In genomic region chr20:24755411-24755922, GRCh38 we compare ENCODE assay signal across 14 cellular contexts.
DNase-seq lines count a peak whose midpoint lies in the region; ATAC-seq and TF ChIP-seq lines count a peak whose summit lies in the region.
"Had no signal": no experiment of that assay in that cellular context is flagged by ENCODE, and none has a peak within 500 bp of the region (broad histone marks: within the 10 kb centered on the region; RNA-seq: fewer than 3 reads in every experiment).

No MANE protein-coding gene starts in this region.

- WGBS in liver, result 48% methylated on average over 4 of the region's 4 CpGs

- H3K9me2 ChIP-seq in MM.1S (replicated peaks; ENCODE audit: insufficient read depth, low read length), result no peaks in the 10 kb centered on the region

- H3K4me1 ChIP-seq in liver (ENCODE audit: control insufficient read depth in 4 of 4, insufficient read depth in 4 of 4, low read length in 3 of 4), result peaks cover 0 to 11% (median 9%) of the 10 kb centered on the region in 4 donors
- no peaks in the 10 kb centered on the region for H3K4me1 ChIP-seq in MM.1S (ENCODE audit: low read length)

- H4K20me1 ChIP-seq in MM.1S (ENCODE audit: insufficient read depth, low read length), result no peaks in the 10 kb centered on the region

- no peaks in the 10 kb centered on the region for H3F3A ChIP-seq in MM.1S (ENCODE audit: insufficient read depth, low read length)

- peaks cover 0 to 2% (median under 1%) of the 10 kb centered on the region in 4 donors for H3K9me3 ChIP-seq in liver (ENCODE audit: control insufficient read depth in 4 of 4, low read length in 3 of 4)
- no peaks in the 10 kb centered on the region for H3K9me3 ChIP-seq in MM.1S (replicated peaks; ENCODE audit: insufficient read depth, low read length)

- no peaks in the 10 kb centered on the region for H3K36me3 ChIP-seq in liver (ENCODE audit: control insufficient read depth in 4 of 4, insufficient read depth in 3 of 4, low read depth in 1 of 4, low read length in 3 of 4)
- no peaks in the 10 kb centered on the region for H3K36me3 ChIP-seq in MM.1S (replicated peaks; ENCODE audit: insufficient read depth, low read length)

- no peak for ATAC-seq in GM18909 (IDR thresholded peaks at IDR 0.05; ENCODE audit: poor library complexity, unreplicated experiment)

- TF ChIP-seq CTCF in astrocyte of the cerebellum (IDR thresholded peaks at IDR 0.05; ENCODE audit: low read depth, low read length, missing control alignments), result no peak
- no peak for TF ChIP-seq CTCF in liver (IDR thresholded peaks at IDR 0.05; ENCODE audit: low read depth, low read length, missing input control)
- no peak for TF ChIP-seq CTCF in MM.1S (IDR thresholded peaks at IDR 0.05; ENCODE audit: low read length)

- H3K27me3 ChIP-seq in liver (ENCODE audit: control insufficient read depth in 4 of 4, insufficient read depth in 4 of 4, low read length in 3 of 4), result no peaks in the 10 kb centered on the region
- H3K27me3 ChIP-seq in MM.1S (replicated peaks; ENCODE audit: insufficient read depth, low read length), result no peaks in the 10 kb centered on the region

- in situ Hi-C loops in astrocyte of the cerebellum (cut with HindIII; ENCODE audit: low sequenced_read_pairs), result no loop called here

- H3K9ac ChIP-seq in liver (ENCODE audit: low read depth in 1 of 2, low read length in 2 of 2) (no peak overlapping the region), MM.1S (ENCODE audit: low read length) (no peak overlapping the region)

- no peak overlapping the region for H2AFZ ChIP-seq in MM.1S (ENCODE audit: low read length)

- TF ChIP-seq RAD21 in Ishikawa (IDR thresholded peaks at IDR 0.05; ENCODE audit: low read depth) (no peak), liver (IDR thresholded peaks at IDR 0.05) (peak; percentile 49 to 51)

- no peak overlapping the region for H3K4me2 ChIP-seq in MM.1S (ENCODE audit: low read depth, low read length)

- H3K27ac ChIP-seq in liver (ENCODE audit: low read depth in 1 of 2, low read length in 2 of 2) (peak overlapping the region; percentile 25 to 39), MM.1S (ENCODE audit: low read length) (no peak overlapping the region)

- H3K79me2 ChIP-seq in MM.1S (ENCODE audit: low read length), result no peaks in the 10 kb centered on the region

- DNase-seq in astrocyte of the cerebellum (ENCODE audit: low read depth) (peak; percentile 70), stromal cell of bone marrow (ENCODE audit: low read depth) (peak; percentile 13), MM.1S (no peak)
- no peak for DNase-seq in activated CD4-positive, alpha-beta T cell treated with anti-CD3 and anti-CD28 coated beads, Interleukin-2, amount 50 U/mL, for 48 hours
- DNase-seq: activated CD4-positive, alpha-beta memory T cell treated with anti-CD3 and anti-CD28 coated beads for 36 hours; aorta; effector CD8-positive, alpha-beta T cell; KBM-7; NCI-H2081; NK-92 treated with Interleukin-12 subunit alpha and Interleukin-12 subunit beta, amount 100 ng/mL, for 24 hours; stimulated activated CD4-positive, alpha-beta T cell treated with anti-CD3 and anti-CD28 coated beads, Interleukin-2, amount 100 ng/mL, for 48 hours had no signal

- H3K4me3 ChIP-seq in astrocyte of the cerebellum (ENCODE audit: low read depth, low read length) (no peak overlapping the region), liver (ENCODE audit: low read depth in 1 of 3, low read length in 3 of 3) (no peak overlapping the region), MM.1S (ENCODE audit: low read length) (no peak overlapping the region)

- TF ChIP-seq EP300 in Ishikawa (IDR thresholded peaks at IDR 0.05; ENCODE audit: borderline replicate concordance), result peak; percentile 60

TF ChIP-seq in Ishikawa, 13 proteins besides CTCF, POLR2A, EP300 and RAD21 (continues in another document):
- TF ChIP-seq TAF1 (IDR thresholded peaks at IDR 0.05; ENCODE audit: low read depth), result no peak
- TF ChIP-seq REST (IDR thresholded peaks at IDR 0.05; ENCODE audit: low read depth), result no peak
- no peak for TF ChIP-seq USF1 (IDR thresholded peaks at IDR 0.05)
- no peak for TF ChIP-seq CREB1 (IDR thresholded peaks at IDR 0.05; ENCODE audit: low read depth)
- no peak for TF ChIP-seq FOXM1 (IDR thresholded peaks at IDR 0.05; ENCODE audit: borderline replicate concordance, low read depth)
- TF ChIP-seq MAX (IDR thresholded peaks at IDR 0.05), result no peak
- 0 out of 2 replicates have a peak, but pooled peaks have one; percentile 9 for TF ChIP-seq TEAD4 (IDR thresholded peaks at IDR 0.05)
- TF ChIP-seq YY1 (IDR thresholded peaks at IDR 0.05; ENCODE audit: low read depth), result no peak

TF ChIP-seq in liver, 16 proteins besides CTCF, POLR2A, EP300 and RAD21:
- peak; percentile 75 for TF ChIP-seq ZBTB33 (IDR thresholded peaks at IDR 0.05)
- peak; percentile 78 to 84 for TF ChIP-seq RXRA (IDR thresholded peaks at IDR 0.05)
- peak; percentile 59 for TF ChIP-seq NR2F2 (IDR thresholded peaks at IDR 0.05)
- TF ChIP-seq JUND (IDR thresholded peaks at IDR 0.05), result peak; percentile 44 to 66
- peak in 1 of 2 donors; percentile 15 for TF ChIP-seq GABPA (IDR thresholded peaks at IDR 0.05 in 1 of 2, conservative IDR thresholded peaks at IDR 0.05 in 1 of 2)
- TF ChIP-seq TAF1 (conservative IDR thresholded peaks at IDR 0.05), result no peak
- TF ChIP-seq ATF3 (IDR thresholded peaks at IDR 0.05), result peak; percentile 40
- TF ChIP-seq YY1 (IDR thresholded peaks at IDR 0.05), result peak; percentile 60
- peak; percentile 38 for TF ChIP-seq REST (IDR thresholded peaks at IDR 0.05)
- TF ChIP-seq EGR1 (IDR thresholded peaks at IDR 0.05; ENCODE audit: low read depth in 2 of 2), result no peak
- TF ChIP-seq MAX (IDR thresholded peaks at IDR 0.05), result peak; percentile 47
- peak; percentile 6 for TF ChIP-seq FOXA1 (IDR thresholded peaks at IDR 0.05)
- peak; percentile 73 for TF ChIP-seq FOXA2 (IDR thresholded peaks at IDR 0.05)
- peak; percentile 93 for TF ChIP-seq SP1 (IDR thresholded peaks at IDR 0.05)
- peak; percentile 98 to 99 for TF ChIP-seq HNF4A (conservative IDR thresholded peaks at IDR 0.05)
- TF ChIP-seq HNF4G (IDR thresholded peaks at IDR 0.05), result peak; percentile 95
TF ChIP-seq in liver: peak in this region for 14.

Comparison
In these comparisons a context has a peak if more than half of its experiments do, and no peak if none do; other contexts are left out.
1. DNase-seq: peak in astrocyte of the cerebellum (single experiment) and stromal cell of bone marrow (single experiment); none in MM.1S (single experiment) and activated CD4-positive, alpha-beta T cell treated with anti-CD3 and anti-CD28 coated beads, Interleukin-2, amount 50 U/mL, for 48 hours (0 of 2).